ENCODE assay signal across 22 cellular contexts in genomic region chr15:59434481-59434880, GRCh38.
"Had no signal": no experiment of that assay in that cellular context is flagged by ENCODE, and none has a peak within 500 bp of the region (broad histone marks: within the 10 kb centered on the region; RNA-seq: fewer than 3 reads in every experiment).

No MANE protein-coding gene starts in this region.

- H3K9me2 ChIP-seq: SK-N-SH had no signal

- DNase-seq: KBM-7, MG63, NCI-H1092, NCI-H1105 treated with DMSO at 0.1 percent for 48 hours, NCI-H1417 treated with DMSO at 0.1 percent for 48 hours, NCI-H187, NCI-H2029, NCI-H2081 treated with DMSO at 0.1 percent for 48 hours, NCI-H2171, NCI-H226, NCI-H446, NCI-H510A, NCI-H524 treated with DMSO at 0.1 percent for 48 hours, NCI-H69, NCI-H774, PC-3, SHP77, SK-N-SH, SW 1271 had no signal

- H3K9ac ChIP-seq: SK-N-SH had no signal

- H3K27ac ChIP-seq: HL-60, RWPE1 had no signal

- H3K9me3 ChIP-seq: MG63, SK-N-SH had no signal

- H3K36me3 ChIP-seq: MG63 had no signal

- H3K4me2 ChIP-seq: SK-N-SH had no signal

- H3K4me3 ChIP-seq: MG63 had no signal

- ATAC-seq: Panc1, PC-3 had no signal
